Comparison of ENCODE assay signal across 9 cellular contexts in genomic region chr16:15486661-15487060, GRCh38.
"Had no signal": no experiment of that assay in that cellular context is flagged by ENCODE, and none has a peak within 500 bp of the region (broad histone marks: within the 10 kb centered on the region; RNA-seq: fewer than 3 reads in every experiment).

No MANE protein-coding gene starts in this region.

- ATAC-seq: GM23338 had no signal

- H3K27ac ChIP-seq: HL-60 had no signal

- FAIRE-seq: H1, H54 had no signal

- H2AFZ ChIP-seq: GM23338 had no signal

- H3K4me3 ChIP-seq: GM23338 had no signal

- H3K4me2 ChIP-seq: GM23338 had no signal

- DNase-seq: H9, HCEC 1CT, HFFc6, Kasumi-1, KG1 had no signal
